Comparison of ENCODE assay signal across 8 cellular contexts in genomic region chr1:39026051-39026946, GRCh38. TPM values are rescaled to one million over a fixed set of nuclear protein-coding genes. Genes with fewer than 3 reads are reported as not detected.
DNase-seq lines count a peak whose midpoint lies in the region; ATAC-seq and TF ChIP-seq lines count a peak whose summit lies in the region.

TSS of gene NDUFS5 (plus strand) at chr1:39026350. CDS start at chr1:39028725, 2,375 bp downstream.

- CTCF ChIA-PET in HEK293 (lab: Yijun Ruan, JAX) = interaction anchor here (0.7 to 1.2 kb wide), 5 partner anchors 66 to 694 kb away, joined by 3 to 7 read pairs (median 4); no protein-coding TSS in a partner anchor
- CTCF ChIA-PET in activated naive CD4-positive, alpha-beta T cell treated with anti-CD3 and anti-CD28 coated beads for 36 hours (lab: Charles Lee) = interaction anchor here (1.0 to 1.4 kb wide), 5 partner anchors 50 to 192 kb away, joined by 4 to 10 read pairs (median 4); no protein-coding TSS in a partner anchor

- H3K27ac ChIP-seq in HEK293 (ENCODE audit: extremely low read depth, low read depth, low read length) (peak within 1 kb of the TSS; percentile 37), gastroesophageal sphincter (peak within 1 kb of the TSS; percentile 75 to 98 (median 94)), neutrophil (peak within 1 kb of the TSS; percentile 81)

- POLR2A ChIA-PET in HEK293 (lab: Yijun Ruan, JAX) = interaction anchor here (0.6 to 1.6 kb wide), 23 partner anchors 9 to 1014 kb away, joined by 3 to 10 read pairs (median 4); partner anchors contain the start of genes PPIE, RRAGC and UTP11

- H3K27me3 ChIP-seq in gastroesophageal sphincter = no peaks in the 10 kb centered on the region
- H3K27me3 ChIP-seq in neutrophil = peaks cover 5% of the 10 kb centered on the region

- H3K4me1 ChIP-seq in HEK293 (ENCODE audit: control insufficient read depth, insufficient read depth, low read length) (no peaks in the 10 kb centered on the region), gastroesophageal sphincter (peaks cover 0 to 52% (median 8%) of the 10 kb centered on the region in 3 donors), neutrophil (ENCODE audit: control insufficient read depth in 1 of 2, insufficient read depth in 1 of 2, low read depth in 1 of 2, low read length in 1 of 2) (peaks cover 12 to 13% of the 10 kb centered on the region in 2 experiments)

- H3K36me3 ChIP-seq in HEK293 (ENCODE audit: control insufficient read depth in 2 of 2, insufficient read depth in 1 of 2, low read length in 2 of 2) (peaks cover 22 to 32% of the 10 kb centered on the region in 2 experiments), gastroesophageal sphincter (peaks cover 0 to 32% of the 10 kb centered on the region in 2 donors), neutrophil (peaks cover 19% of the 10 kb centered on the region)

- H3K4me3 ChIP-seq in HEK293 (ENCODE audit: low read depth, low read length) (peak within 1 kb of the TSS; percentile 70), gastroesophageal sphincter (peak within 1 kb of the TSS; percentile 43 to 73), neutrophil (ENCODE audit: low read depth in 1 of 2, low read length in 1 of 2) (peak within 1 kb of the TSS; percentile 74 to 88)

- intact Hi-C loops in activated naive CD4-positive, alpha-beta T cell treated with anti-CD3 and anti-CD28 coated beads for 36 hours (cut with micrococcal nuclease) = loop anchor here (1.0 to 10.0 kb wide), 6 partner anchors 8 to 167 kb away; partner anchors contain the start of genes AKIRIN1, MYCBP and RRAGC

- peaks cover 32% of the 10 kb centered on the region for H3K4me1 Mint-ChIP-seq in activated naive CD4-positive, alpha-beta T cell treated with anti-CD3 and anti-CD28 coated beads for 36 hours (ENCODE audit: low read depth)

- peak within 1 kb of the TSS; percentile 98 for H3K27ac Mint-ChIP-seq in activated naive CD4-positive, alpha-beta T cell treated with anti-CD3 and anti-CD28 coated beads for 36 hours

- no peaks in the 10 kb centered on the region for H3K9me3 Mint-ChIP-seq in activated naive CD4-positive, alpha-beta T cell treated with anti-CD3 and anti-CD28 coated beads for 36 hours

- ATAC-seq in gastroesophageal sphincter = peak; percentile 96

- peak within 1 kb of the TSS; percentile 98 for H3K4me3 Mint-ChIP-seq in activated naive CD4-positive, alpha-beta T cell treated with anti-CD3 and anti-CD28 coated beads for 36 hours

- H3K27me3 Mint-ChIP-seq in activated naive CD4-positive, alpha-beta T cell treated with anti-CD3 and anti-CD28 coated beads for 36 hours (ENCODE audit: low read depth) = no peaks in the 10 kb centered on the region

- TF ChIP-seq CTCF in HEK293 (tag by site-specific recombination; IDR thresholded peaks at IDR 0.05) (no peak), gastroesophageal sphincter (IDR thresholded peaks at IDR 0.05) (no peak), neutrophil (IDR thresholded peaks at IDR 0.05) (no peak), subcutaneous adipose tissue (IDR thresholded peaks at IDR 0.05; ENCODE audit: low read depth) (no peak)

- H3K36me3 Mint-ChIP-seq in activated naive CD4-positive, alpha-beta T cell treated with anti-CD3 and anti-CD28 coated beads for 36 hours (ENCODE audit: low read depth) = peaks cover 17% of the 10 kb centered on the region

- TF ChIP-seq POLR2A in gastroesophageal sphincter (IDR thresholded peaks at IDR 0.05) = peak; percentile 86 to 93

- TF ChIP-seq EP300 in gastroesophageal sphincter (IDR thresholded peaks at IDR 0.05) = no peak

- H3K9me3 ChIP-seq in HEK293 (ENCODE audit: control insufficient read depth, insufficient read depth, low read depth, low read length) (no peaks in the 10 kb centered on the region), gastroesophageal sphincter (no peaks in the 10 kb centered on the region), neutrophil (no peaks in the 10 kb centered on the region)

- peak; percentile 94 for DNase-seq in G401 (ENCODE audit: low spot score)
- peak; percentile 89 for DNase-seq in MV-4-11 (lab: John Stamatoyannopoulos, UW)
- DNase-seq in SK-N-DZ (ENCODE audit: low spot score) = peak; percentile 88
- peak; percentile 92 for DNase-seq in activated naive CD4-positive, alpha-beta T cell treated with anti-CD3 and anti-CD28 coated beads for 36 hours

- in situ Hi-C loops in G401 (cut with HindIII; ENCODE audit: low sequenced_read_pairs) = no loop called here

- WGBS in gastroesophageal sphincter (ENCODE audit: low coverage in 1 of 2), 2 donors = 0% methylated on average over 12 to 37 of the region's 51 CpGs

TF ChIP-seq in HEK293, 187 proteins besides CTCF, POLR2A, EP300 and RAD21 (continues in another document):
- TF ChIP-seq HIC1 (tag by site-specific recombination; IDR thresholded peaks at IDR 0.05) (no peak), ZNF629 (tag by site-specific recombination; IDR thresholded peaks at IDR 0.05) (peak; percentile 93), ZNF335 (tag by site-specific recombination; conservative IDR thresholded peaks at IDR 0.05) (peak; percentile 69), ZNF501 (tag by site-specific recombination; IDR thresholded peaks at IDR 0.05) (peak; percentile 80), KLF17 (tag by site-specific recombination; IDR thresholded peaks at IDR 0.05) (peak; percentile 57), SP3 (tag by site-specific recombination; IDR thresholded peaks at IDR 0.05) (peak; percentile 36; the same call in 1 of the 2 replicates), ZBTB11 (tag by site-specific recombination; conservative IDR thresholded peaks at IDR 0.05; ENCODE audit: low read depth) (peak; percentile 66; the same call in 1 of the 2 replicates), ZNF514 (tag by site-specific recombination; IDR thresholded peaks at IDR 0.05) (no peak), ZBTB20 (tag by site-specific recombination; IDR thresholded peaks at IDR 0.05) (peak; percentile 45; the same call in 1 of the 2 replicates), ZXDB (tag by site-specific recombination; IDR thresholded peaks at IDR 0.05) (peak; percentile 50), SP2 (tag by site-specific recombination; IDR thresholded peaks at IDR 0.05) (0 out of 2 replicates have a peak, but pooled peaks have one; percentile 24), ZNF2 (tag by site-specific recombination; IDR thresholded peaks at IDR 0.05) (0 out of 2 replicates have a peak, but pooled peaks have one; percentile 57)

RNA-seq across cellular contexts. Expression of gene NDUFS5, which starts in this region (rescaled TPM):
- total RNA-seq in G401 (2014; rRNA removed; shearing (Covaris generic)) = 764 and 816 TPM in 2 replicates
- polyA plus RNA-seq in SK-N-DZ (2014; cell fraction: cytosol; rRNA removed) = 1,301 and 1,497 TPM in 2 replicates
- polyA plus RNA-seq in SK-N-DZ (2014; cell fraction: nucleus; rRNA removed) = 731 and 924 TPM in 2 replicates
- total RNA-seq in activated naive CD4-positive, alpha-beta T cell treated with anti-CD3 and anti-CD28 coated beads for 36 hours = 100 to 1,000 TPM; 226 TPM
- total RNA-seq in gastroesophageal sphincter (100 to 1,000 TPM; 300 to 553 (median 521) TPM), subcutaneous adipose tissue (100 to 1,000 TPM; 434 to 501 (median 487) TPM)

Comparison
In these comparisons a context has a peak if more than half of its experiments do, and no peak if none do; other contexts are left out.
1. Peak in every context shown above with its lines: DNase-seq, ATAC-seq, H3K4me3 ChIP-seq and H3K27ac ChIP-seq.
2. H3K27ac ChIP-seq: peak in every context shown above with its lines; median percentile 94 in gastroesophageal sphincter; 81 in neutrophil; 37 in HEK293.